In genomic region chr16:48862087-48862532, GRCh38 we compare ENCODE assay signal across 15 cellular contexts.
DNase-seq lines count a peak whose midpoint lies in the region; ATAC-seq and TF ChIP-seq lines count a peak whose summit lies in the region.
"Had no signal": no experiment of that assay in that cellular context is flagged by ENCODE, and none has a peak within 500 bp of the region (broad histone marks: within the 10 kb centered on the region; RNA-seq: fewer than 3 reads in every experiment).

No MANE protein-coding gene starts in this region.

- no peaks in the 10 kb centered on the region for H3K27me3 Mint-ChIP-seq in WTC11 (ENCODE audit: low read depth)
- H3K27me3 Mint-ChIP-seq: activated T-cell treated with anti-CD3 and anti-CD28 coated beads, Interleukin-2, amount 50 U/mL, for 24 hours had no signal

- BruUV-seq in HCT116 (replicated peaks; lab: Mats Ljungman, UMichigan), result no TSS peak

- no peak overlapping the region for H3K4me3 Mint-ChIP-seq in WTC11
- H3K4me3 Mint-ChIP-seq: activated T-cell treated with anti-CD3 and anti-CD28 coated beads, Interleukin-2, amount 50 U/mL, for 24 hours; naive B cell; stimulated activated naive B cell treated with anti-CD40 and anti-IgM and Interleukin-4, amounts not matched to agents 10 μg/mL and 1 μg/mL and 100 μg/mL, for 72 hours had no signal

- no peak overlapping the region for H3K9ac ChIP-seq in HCT116 (ENCODE audit: low read length)

- no peak for TF ChIP-seq POLR2A in HCT116 (IDR thresholded peaks at IDR 0.05; ENCODE audit: borderline replicate concordance, extremely low read depth, insufficient read depth, insufficient read length)

- H3K4me3 ChIP-seq in AG09309 (ENCODE audit: control insufficient read depth, low read depth, low read length), result no peak overlapping the region
- H3K4me3 ChIP-seq in HCT116 (replicated peaks in 1 of 2; ENCODE audit: low read depth in 1 of 2, low read length in 2 of 2), result no peak overlapping the region
- H3K4me3 ChIP-seq: heart right ventricle had no signal

- H3K9me3 Mint-ChIP-seq in WTC11, result peaks cover 8% of the 10 kb centered on the region

- H3K36me3 Mint-ChIP-seq in WTC11, result no peaks in the 10 kb centered on the region
- H3K36me3 Mint-ChIP-seq: stimulated activated naive B cell treated with anti-CD40 and anti-IgM and Interleukin-4, amounts not matched to agents 10 μg/mL and 1 μg/mL and 100 μg/mL, for 72 hours had no signal

- RAD21 ChIA-PET in HCT116 (lab: Charles Lee; ENCODE audit: low non-redundant PET in 1 of 2, low total read pairs in 2 of 2, uncharacterized antibody in 2 of 2, unreplicated experiment in 2 of 2), result no interaction called here

- no peaks in the 10 kb centered on the region for H3K36me3 ChIP-seq in HCT116 (ENCODE audit: control insufficient read depth in 1 of 2, insufficient read depth in 2 of 2, low read length in 2 of 2)
- H3K36me3 ChIP-seq: heart right ventricle had no signal

- H3K9me2 ChIP-seq in HCT116 (ENCODE audit: insufficient read depth), result no peaks in the 10 kb centered on the region

- H2AFZ ChIP-seq in HCT116 (ENCODE audit: low read depth, low read length, poor library complexity, severe bottlenecking), result no peak overlapping the region

- peak; percentile 56 for TF ChIP-seq RAD21 in HCT116 (IDR thresholded peaks at IDR 0.05; ENCODE audit: low read depth)

- TF ChIP-seq CTCF in AG09309 (IDR thresholded peaks at IDR 0.05; ENCODE audit: control insufficient read depth, insufficient read depth, low read depth, low read length, missing control alignments) (peak; percentile 18), HCT116 (IDR thresholded peaks at IDR 0.05 in 2 of 3, conservative IDR thresholded peaks at IDR 0.05 in 1 of 3; ENCODE audit: borderline replicate concordance in 1 of 3, insufficient read depth in 1 of 3, low read depth in 2 of 3, low read length in 2 of 3) (peak; percentile 28 to 56 (median 47); a peak in 4 of 6 replicates), WTC11 (IDR thresholded peaks at IDR 0.05) (no peak)

- CTCF ChIA-PET in HCT116 (lab: Charles Lee) (interaction anchor here (0.7 to 1.2 kb wide), 2 partner anchors 487 to 491 kb away, joined by 3 to 4 read pairs; no protein-coding TSS in a partner anchor), WTC11 (lab: Charles Lee) (interaction anchor here (0.8 to 2.2 kb wide), 5 partner anchors 31 to 488 kb away, joined by 3 to 9 read pairs (median 3); no protein-coding TSS in a partner anchor)

- H3K4me1 Mint-ChIP-seq in WTC11, result no peaks in the 10 kb centered on the region; the same call in 1 of the 2 replicates
- H3K4me1 Mint-ChIP-seq: naive B cell; stimulated activated naive B cell treated with anti-CD40 and anti-IgM and Interleukin-4, amounts not matched to agents 10 μg/mL and 1 μg/mL and 100 μg/mL, for 72 hours had no signal

- no peaks in the 10 kb centered on the region for H4K20me1 ChIP-seq in HCT116 (ENCODE audit: insufficient read depth)

- H3K9me3 ChIP-seq in HCT116 (ENCODE audit: control insufficient read depth in 1 of 2, insufficient read depth in 1 of 2, low read depth in 1 of 2, low read length in 2 of 2), result no peaks in the 10 kb centered on the region

- POLR2A ChIA-PET in HCT116 (lab: Charles Lee), result no interaction called here
- POLR2A ChIA-PET in WTC11 (lab: Charles Lee), result no interaction called here

- ATAC-seq in HCT116 (peak; percentile 67), WTC11 (peak; percentile 53), HG02981 (IDR thresholded peaks at IDR 0.05; ENCODE audit: unreplicated experiment) (no peak), GM19395 (IDR thresholded peaks at IDR 0.05; ENCODE audit: unreplicated experiment) (no peak)
- ATAC-seq: heart right ventricle; stimulated activated naive B cell treated with anti-CD40 and anti-IgM and Interleukin-4, amounts not matched to agents 10 μg/mL and 1 μg/mL and 100 μg/mL, for 72 hours had no signal

- peaks cover 24% of the 10 kb centered on the region for H3K27me3 ChIP-seq in HCT116 (ENCODE audit: insufficient read depth, low read length)

- H3K4me1 ChIP-seq in HCT116 (ENCODE audit: control insufficient read depth in 1 of 2, insufficient read depth in 2 of 2, low read length in 2 of 2), result peaks cover 0 to 4% of the 10 kb centered on the region in 2 experiments; a peak in 1 of 4 replicates
- H3K4me1 ChIP-seq: heart right ventricle had no signal

- peak overlapping the region; percentile 32 for H3K4me2 ChIP-seq in HCT116 (ENCODE audit: low read length)

- no peak overlapping the region for H3K27ac Mint-ChIP-seq in WTC11
- H3K27ac Mint-ChIP-seq: activated T-cell treated with anti-CD3 and anti-CD28 coated beads, Interleukin-2, amount 50 U/mL, for 24 hours; stimulated activated naive B cell treated with anti-CD40 and anti-IgM and Interleukin-4, amounts not matched to agents 10 μg/mL and 1 μg/mL and 100 μg/mL, for 72 hours had no signal

- intact Hi-C loops in HCT116 (cut with micrococcal nuclease), result loop anchor here (10.0 kb wide), 1 partner anchor 393 kb away; no protein-coding TSS in a partner anchor

- peak; percentile 32 for DNase-seq in AG09309 (ENCODE audit: low read depth)
- peak; percentile 7 for DNase-seq in HCT116 (ENCODE audit: low read depth, low spot score)
- DNase-seq in WTC11 (ENCODE audit: low spot score), result peak; percentile 19
- peak; percentile 77 for DNase-seq in islet precursor cell
- DNase-seq in NCI-H510A treated with DMSO at 0.1 percent for 48 hours (lab: John Stamatoyannopoulos, UW), result no peak
- DNase-seq in NK-92 treated with Interleukin-12 subunit alpha and Interleukin-12 subunit beta, amount 100 ng/mL, for 24 hours (lab: John Stamatoyannopoulos, UW), result no peak
- DNase-seq: activated T-cell treated with anti-CD3 and anti-CD28 coated beads, Interleukin-2, amount 50 U/mL, for 24 hours; central memory CD4-positive, alpha-beta T cell; heart right ventricle; naive B cell; NCI-H526 treated with DMSO at 0.1 percent for 48 hours; stimulated activated CD4-positive, alpha-beta T cell treated with anti-CD3 and anti-CD28 coated beads, Interleukin-12 subunit alpha, Interleukin-12 subunit beta, amount 100 ng/mL, for 4 hours; stimulated activated naive B cell treated with anti-CD40 and anti-IgM and Interleukin-4, amounts not matched to agents 10 μg/mL and 1 μg/mL and 100 μg/mL, for 72 hours had no signal

- no peak overlapping the region for H3K27ac ChIP-seq in HCT116 (ENCODE audit: low read depth, low read length)
- H3K27ac ChIP-seq: heart right ventricle had no signal

- H3K79me2 ChIP-seq in HCT116 (ENCODE audit: insufficient read depth, low read length), result no peaks in the 10 kb centered on the region

TF ChIP-seq in HCT116, 20 proteins besides CTCF, POLR2A, EP300 and RAD21 (continues in another document):
- TF ChIP-seq ZBTB33 (IDR thresholded peaks at IDR 0.05; ENCODE audit: extremely low read depth, insufficient replicate concordance, low read length) (no peak), EZH2 (IDR thresholded peaks at IDR 0.05) (no peak), ZFX (IDR thresholded peaks at IDR 0.05) (no peak), SRF (IDR thresholded peaks at IDR 0.05; ENCODE audit: low read depth) (no peak), MAX (IDR thresholded peaks at IDR 0.05) (no peak), SIN3A (IDR thresholded peaks at IDR 0.05; ENCODE audit: low read depth) (no peak), YY1 (IDR thresholded peaks at IDR 0.05; ENCODE audit: extremely low read depth, insufficient replicate concordance, low read depth, low read length) (no peak), FOSL1 (IDR thresholded peaks at IDR 0.05; ENCODE audit: low read depth) (no peak)

TF ChIP-seq in WTC11, 78 proteins besides CTCF, POLR2A, EP300 and RAD21:
- TF ChIP-seq EMX1 (CRISPR knock-in tag; IDR thresholded peaks at IDR 0.05), result no peak
- no peak for TF ChIP-seq NR1H2 (CRISPR knock-in tag; IDR thresholded peaks at IDR 0.05)
- TF ChIP-seq MAX (CRISPR knock-in tag; IDR thresholded peaks at IDR 0.05), result no peak
- TF ChIP-seq STAT6 (CRISPR knock-in tag; conservative IDR thresholded peaks at IDR 0.05; ENCODE audit: low read depth), result no peak
- no peak for TF ChIP-seq KAT7 (CRISPR knock-in tag; IDR thresholded peaks at IDR 0.05; ENCODE audit: borderline replicate concordance)
- TF ChIP-seq PRRX2 (CRISPR knock-in tag; IDR thresholded peaks at IDR 0.05), result no peak
- TF ChIP-seq NFE2L1 (CRISPR knock-in tag; IDR thresholded peaks at IDR 0.05), result no peak
- no peak for TF ChIP-seq GRHL2 (CRISPR knock-in tag; IDR thresholded peaks at IDR 0.05; ENCODE audit: insufficient replicate concordance, severe bottlenecking)
TF ChIP-seq in WTC11: peak in this region for 0.

Comparison
In these comparisons a context has a peak if more than half of its experiments do, and no peak if none do; other contexts are left out.
1. DNase-seq: peak in AG09309 (single experiment), HCT116 (single experiment), WTC11 (single experiment) and islet precursor cell (single experiment); none in NCI-H510A treated with DMSO at 0.1 percent for 48 hours (single experiment) and NK-92 treated with Interleukin-12 subunit alpha and Interleukin-12 subunit beta, amount 100 ng/mL, for 24 hours (single experiment).
2. ATAC-seq: peak in HCT116 (single experiment) and WTC11 (single experiment); none in HG02981 (single experiment) and GM19395 (single experiment).